Comparison of ENCODE assay signal across 1 cellular context in the genomic region with DNA sequence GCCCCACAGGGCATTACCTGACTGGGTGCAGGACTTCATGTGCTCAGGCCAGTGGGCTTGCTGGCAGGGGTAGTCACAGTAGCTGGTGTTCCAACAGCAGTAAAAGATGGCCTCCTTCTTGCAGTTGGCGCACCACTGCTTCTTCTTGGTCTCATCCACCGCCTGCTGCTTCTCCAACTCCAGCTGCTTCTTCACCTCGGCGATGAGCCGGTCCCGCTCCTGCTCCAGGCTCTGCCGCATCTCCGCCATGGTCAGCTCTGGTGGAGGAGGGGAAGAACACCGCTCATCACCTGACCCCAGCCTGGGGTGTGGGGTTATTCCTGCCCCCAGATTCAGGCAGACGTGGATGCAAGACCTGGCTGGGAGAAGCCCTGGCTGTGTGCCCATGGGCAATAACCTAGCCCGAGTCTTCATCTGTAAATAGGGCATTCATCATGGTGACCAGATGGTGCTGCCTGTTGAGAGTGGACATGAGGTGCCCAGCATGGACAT.
TF ChIP-seq lines count a peak whose summit lies in the region.

No MANE protein-coding gene starts in this region.

TF ChIP-seq in GM12878, 131 proteins besides CTCF, POLR2A, EP300 and RAD21:
- TF ChIP-seq BRCA1 (IDR thresholded peaks at IDR 0.05; ENCODE audit: low read depth, low read length) (no peak), TCF3 (IDR thresholded peaks at IDR 0.05; ENCODE audit: borderline replicate concordance, insufficient read depth, low read depth, low read length) (no peak), NR2F1 (conservative IDR thresholded peaks at IDR 0.05) (no peak), MTA2 (IDR thresholded peaks at IDR 0.05; ENCODE audit: low read depth) (no peak), ETV6 (conservative IDR thresholded peaks at IDR 0.05 in 1 of 2, IDR thresholded peaks at IDR 0.05 in 1 of 2; ENCODE audit: borderline replicate concordance in 1 of 2, low read depth in 1 of 2) (no peak), WRNIP1 (IDR thresholded peaks at IDR 0.05; ENCODE audit: borderline replicate concordance, low read depth, low read length) (no peak)
- TF ChIP-seq, protein P1, sequence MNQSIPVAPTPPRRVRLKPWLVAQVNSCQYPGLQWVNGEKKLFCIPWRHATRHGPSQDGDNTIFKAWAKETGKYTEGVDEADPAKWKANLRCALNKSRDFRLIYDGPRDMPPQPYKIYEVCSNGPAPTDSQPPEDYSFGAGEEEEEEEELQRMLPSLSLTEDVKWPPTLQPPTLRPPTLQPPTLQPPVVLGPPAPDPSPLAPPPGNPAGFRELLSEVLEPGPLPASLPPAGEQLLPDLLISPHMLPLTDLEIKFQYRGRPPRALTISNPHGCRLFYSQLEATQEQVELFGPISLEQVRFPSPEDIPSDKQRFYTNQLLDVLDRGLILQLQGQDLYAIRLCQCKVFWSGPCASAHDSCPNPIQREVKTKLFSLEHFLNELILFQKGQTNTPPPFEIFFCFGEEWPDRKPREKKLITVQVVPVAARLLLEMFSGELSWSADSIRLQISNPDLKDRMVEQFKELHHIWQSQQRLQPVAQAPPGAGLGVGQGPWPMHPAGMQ (IDR thresholded peaks at IDR 0.05; ENCODE audit: borderline replicate concordance): no peak
- TF ChIP-seq, protein P2, sequence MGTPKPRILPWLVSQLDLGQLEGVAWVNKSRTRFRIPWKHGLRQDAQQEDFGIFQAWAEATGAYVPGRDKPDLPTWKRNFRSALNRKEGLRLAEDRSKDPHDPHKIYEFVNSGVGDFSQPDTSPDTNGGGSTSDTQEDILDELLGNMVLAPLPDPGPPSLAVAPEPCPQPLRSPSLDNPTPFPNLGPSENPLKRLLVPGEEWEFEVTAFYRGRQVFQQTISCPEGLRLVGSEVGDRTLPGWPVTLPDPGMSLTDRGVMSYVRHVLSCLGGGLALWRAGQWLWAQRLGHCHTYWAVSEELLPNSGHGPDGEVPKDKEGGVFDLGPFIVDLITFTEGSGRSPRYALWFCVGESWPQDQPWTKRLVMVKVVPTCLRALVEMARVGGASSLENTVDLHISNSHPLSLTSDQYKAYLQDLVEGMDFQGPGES (IDR thresholded peaks at IDR 0.05): no peak
- TF ChIP-seq, protein P3, sequence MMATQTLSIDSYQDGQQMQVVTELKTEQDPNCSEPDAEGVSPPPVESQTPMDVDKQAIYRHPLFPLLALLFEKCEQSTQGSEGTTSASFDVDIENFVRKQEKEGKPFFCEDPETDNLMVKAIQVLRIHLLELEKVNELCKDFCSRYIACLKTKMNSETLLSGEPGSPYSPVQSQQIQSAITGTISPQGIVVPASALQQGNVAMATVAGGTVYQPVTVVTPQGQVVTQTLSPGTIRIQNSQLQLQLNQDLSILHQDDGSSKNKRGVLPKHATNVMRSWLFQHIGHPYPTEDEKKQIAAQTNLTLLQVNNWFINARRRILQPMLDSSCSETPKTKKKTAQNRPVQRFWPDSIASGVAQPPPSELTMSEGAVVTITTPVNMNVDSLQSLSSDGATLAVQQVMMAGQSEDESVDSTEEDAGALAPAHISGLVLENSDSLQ (IDR thresholded peaks at IDR 0.05): no peak
